In the genomic region with DNA sequence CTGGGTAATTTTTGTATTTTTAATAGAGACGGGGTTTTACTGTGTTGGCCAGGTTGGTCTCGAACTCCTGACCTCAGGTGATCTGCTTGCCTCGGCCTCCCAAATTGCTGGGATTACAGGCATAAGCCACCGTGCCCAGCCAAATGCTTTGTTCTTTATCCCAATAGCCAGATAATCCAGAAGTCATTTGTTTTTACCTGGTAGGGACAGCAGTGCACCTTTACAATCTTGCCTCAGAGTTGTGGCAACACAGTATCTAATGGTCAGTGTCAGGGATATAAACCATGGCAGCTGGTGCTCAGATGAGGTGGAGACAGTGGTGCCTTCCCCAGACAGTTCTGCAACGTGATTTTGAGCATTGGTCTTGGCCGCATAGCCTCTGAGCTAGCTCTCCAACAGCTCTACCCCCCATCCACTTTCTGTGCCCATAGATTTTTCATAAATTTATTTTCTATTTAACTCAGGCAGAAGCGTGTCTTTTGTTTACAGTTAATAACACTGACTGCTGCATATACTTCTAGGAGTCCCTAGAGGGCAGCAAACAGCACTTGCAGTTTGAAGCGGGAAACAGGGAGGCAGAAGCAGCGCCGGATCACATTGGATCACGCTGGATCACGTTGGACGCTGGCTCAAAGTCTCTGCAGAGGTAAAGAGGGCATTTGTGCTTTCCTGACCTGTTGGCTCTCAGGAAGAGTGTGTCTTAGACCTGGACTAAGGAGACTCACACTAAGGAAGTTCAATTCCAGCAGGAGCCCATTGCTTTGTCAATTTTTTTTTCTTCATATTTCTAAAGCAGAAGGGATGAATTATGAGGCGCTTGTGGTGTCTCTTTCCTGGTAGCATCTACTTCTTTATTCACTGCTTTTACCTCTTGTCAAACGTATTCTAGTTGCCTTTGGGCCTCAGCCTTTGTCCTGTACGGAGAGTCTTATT, we compare ENCODE assay signal across 9 cellular contexts. TPM values are rescaled to one million over a fixed set of nuclear protein-coding genes. Genes with fewer than 3 reads are reported as not detected.
A peak's percentile ranks its signal among the peaks of the same experiment; 100 is the strongest.
DNase-seq lines count a peak whose midpoint lies in the region; ATAC-seq and TF ChIP-seq lines count a peak whose summit lies in the region.
"Had no signal": no experiment of that assay in that cellular context is flagged by ENCODE, and none has a peak within 500 bp of the region (broad histone marks: within the 10 kb centered on the region; RNA-seq: fewer than 3 reads in every experiment).

No MANE protein-coding gene starts in this region.

- H3K9me3 ChIP-seq in BLaER1 (no peaks in the 10 kb centered on the region), HCT116 (ENCODE audit: control insufficient read depth in 1 of 2, insufficient read depth in 1 of 2, low read depth in 1 of 2, low read length in 2 of 2) (no peaks in the 10 kb centered on the region), right lobe of liver (no peaks in the 10 kb centered on the region)

- H3K4me3 ChIP-seq in BLaER1 (no peak overlapping the region), HCT116 (replicated peaks in 1 of 2; ENCODE audit: low read depth in 1 of 2, low read length in 2 of 2) (no peak overlapping the region), dorsolateral prefrontal cortex (peak overlapping the region in 17 of 59 donors; percentile 13 to 48 (median 28)), right lobe of liver (no peak overlapping the region)

- BruUV-seq in HCT116 (replicated peaks; lab: Mats Ljungman, UMichigan): no TSS peak

- H3K27me3 Mint-ChIP-seq in WTC11 (ENCODE audit: low read depth): peaks cover 7% of the 10 kb centered on the region
- H3K27me3 Mint-ChIP-seq: stimulated activated naive CD8-positive, alpha-beta T cell treated with anti-CD3 and anti-CD28 coated beads, Interleukin-15, Interleukin-2, amounts not matched to agents 100 ng/mL and 50 ng/mL, for 24 hours had no signal

- peak; percentile 84 for DNase-seq in HCT116 (ENCODE audit: low read depth, low spot score)
- peak; percentile 81 for DNase-seq in NCI-H460 (ENCODE audit: extremely low read depth, low read depth)
- DNase-seq in WTC11 (ENCODE audit: low spot score): peak; percentile 68
- peak in 7 of 10 donors; percentile 64 to 73 (median 66) for DNase-seq in dorsolateral prefrontal cortex
- peak; percentile 62 to 81 (median 80) for DNase-seq in right lobe of liver
- DNase-seq in stimulated activated CD4-positive, alpha-beta T cell treated with anti-CD3 and anti-CD28 coated beads, TNF-alpha, amount 100 ng/mL, for 48 hours (ENCODE audit: low read depth in 3 of 3): peak in 2 of 3 donors; percentile 29 to 42

- H3K9me2 ChIP-seq in HCT116 (ENCODE audit: insufficient read depth): no peaks in the 10 kb centered on the region

- H3K9ac ChIP-seq in BLaER1 (no peak overlapping the region), HCT116 (ENCODE audit: low read length) (no peak overlapping the region; the same call in 1 of the 2 replicates)

- no peaks in the 10 kb centered on the region for H3K36me3 Mint-ChIP-seq in WTC11

- H3K4me2 ChIP-seq in BLaER1: peak overlapping the region; percentile 49
- H3K4me2 ChIP-seq in HCT116 (ENCODE audit: low read length): peak overlapping the region; percentile 34

- WGBS in right lobe of liver (ENCODE audit: insufficient coverage, low coverage, low lambda C conversion rate, missing lambda C conversion rate): 23% methylated on average over 16 of the region's 16 CpGs

- H2AFZ ChIP-seq in HCT116 (ENCODE audit: low read depth, low read length, poor library complexity, severe bottlenecking): peak overlapping the region; percentile 98

- CTCF ChIA-PET in HCT116 (lab: Charles Lee) (interaction anchor here (0.7 to 3.3 kb wide), 9 partner anchors 10 to 338 kb away, joined by 3 to 59 read pairs (median 5); a partner anchor contains a TSS), WTC11 (lab: Charles Lee) (interaction anchor here (0.6 to 5.6 kb wide), 22 partner anchors 9 to 338 kb away, joined by 3 to 86 read pairs (median 8); a partner anchor contains a TSS)

- H3K36me3 ChIP-seq in BLaER1: no peaks in the 10 kb centered on the region
- H3K36me3 ChIP-seq in HCT116 (ENCODE audit: control insufficient read depth in 1 of 2, insufficient read depth in 2 of 2, low read length in 2 of 2): no peaks in the 10 kb centered on the region
- H3K36me3 ChIP-seq in right lobe of liver: no peaks in the 10 kb centered on the region

- RAD21 ChIA-PET in HCT116 (lab: Charles Lee; ENCODE audit: low non-redundant PET in 1 of 2, low total read pairs in 2 of 2, uncharacterized antibody in 2 of 2, unreplicated experiment in 2 of 2): no interaction called here

- peak; percentile 59 for TF ChIP-seq RAD21 in HCT116 (IDR thresholded peaks at IDR 0.05; ENCODE audit: low read depth)

- no peak overlapping the region for H3K27ac ChIP-seq in BLaER1
- H3K27ac ChIP-seq in HCT116 (ENCODE audit: low read depth, low read length): no peak overlapping the region
- H3K27ac ChIP-seq in dorsolateral prefrontal cortex: peak overlapping the region in 27 of 59 donors; percentile 3 to 69 (median 50)
- H3K27ac ChIP-seq in right lobe of liver: peak overlapping the region in 1 of 3 donors; percentile 12

- H3K4me3 Mint-ChIP-seq in WTC11: no peak overlapping the region
- H3K4me3 Mint-ChIP-seq: stimulated activated naive CD8-positive, alpha-beta T cell treated with anti-CD3 and anti-CD28 coated beads, Interleukin-15, Interleukin-2, amounts not matched to agents 100 ng/mL and 50 ng/mL, for 24 hours had no signal

- peak overlapping the region; percentile 54; the same call in 1 of the 2 replicates for H3K27ac Mint-ChIP-seq in WTC11
- H3K27ac Mint-ChIP-seq: stimulated activated naive CD8-positive, alpha-beta T cell treated with anti-CD3 and anti-CD28 coated beads, Interleukin-15, Interleukin-2, amounts not matched to agents 100 ng/mL and 50 ng/mL, for 24 hours had no signal

- ATAC-seq in HCT116: peak; percentile 84
- peak; percentile 76 for ATAC-seq in WTC11
- ATAC-seq in right lobe of liver: peak; percentile 95 to 97 (median 97)
- no peak for ATAC-seq in GM21360 (IDR thresholded peaks at IDR 0.05; ENCODE audit: unreplicated experiment)

- H3K27me3 ChIP-seq in BLaER1: no peaks in the 10 kb centered on the region
- no peaks in the 10 kb centered on the region for H3K27me3 ChIP-seq in HCT116 (ENCODE audit: insufficient read depth, low read length)
- no peaks in the 10 kb centered on the region for H3K27me3 ChIP-seq in dorsolateral prefrontal cortex
- H3K27me3 ChIP-seq in right lobe of liver: no peaks in the 10 kb centered on the region

- POLR2A ChIA-PET in HCT116 (lab: Charles Lee): interaction anchor here (1.1 kb wide), 1 partner anchor 60 kb away, joined by 4 read pairs; no protein-coding TSS in a partner anchor
- POLR2A ChIA-PET in WTC11 (lab: Charles Lee): no interaction called here

- TF ChIP-seq CTCF in HCT116 (IDR thresholded peaks at IDR 0.05 in 2 of 3, conservative IDR thresholded peaks at IDR 0.05 in 1 of 3; ENCODE audit: borderline replicate concordance in 1 of 3, insufficient read depth in 1 of 3, low read depth in 2 of 3, low read length in 2 of 3) (peak; percentile 82 to 90 (median 86)), WTC11 (IDR thresholded peaks at IDR 0.05) (peak; percentile 55), dorsolateral prefrontal cortex (IDR thresholded peaks at IDR 0.05 in 54 of 56, conservative IDR thresholded peaks at IDR 0.05 in 2 of 56; ENCODE audit: low read depth in 1 of 56, partially characterized antibody in 56 of 56) (peak; percentile 37 to 89 (median 79)), right lobe of liver (IDR thresholded peaks at IDR 0.05) (peak; percentile 75 to 87 (median 80))

- intact Hi-C loops in HCT116 (cut with micrococcal nuclease) (loop anchor here (1.0 kb wide), 2 partner anchors 61 to 324 kb away; no protein-coding TSS in a partner anchor), dorsolateral prefrontal cortex (cut with DNase I) (loop anchor here (1.0 to 5.0 kb wide), 3 partner anchors 59 to 67 kb away; no protein-coding TSS in a partner anchor), right lobe of liver (cut with DNase I) (loop anchor here in 1 of 2 donors (5.0 kb wide), 1 partner anchor 62 kb away; no protein-coding TSS in a partner anchor)

- H3K9me3 Mint-ChIP-seq in WTC11: no peaks in the 10 kb centered on the region
- H3K9me3 Mint-ChIP-seq: stimulated activated naive CD8-positive, alpha-beta T cell treated with anti-CD3 and anti-CD28 coated beads, Interleukin-15, Interleukin-2, amounts not matched to agents 100 ng/mL and 50 ng/mL, for 24 hours had no signal

- TF ChIP-seq POLR2A in HCT116 (IDR thresholded peaks at IDR 0.05; ENCODE audit: borderline replicate concordance, extremely low read depth, insufficient read depth, insufficient read length) (no peak), right lobe of liver (IDR thresholded peaks at IDR 0.05) (no peak)

- H3K4me1 ChIP-seq in BLaER1: peaks cover 41% of the 10 kb centered on the region
- peaks cover 3 to 16% of the 10 kb centered on the region in 2 experiments; a peak in 3 of 4 replicates for H3K4me1 ChIP-seq in HCT116 (ENCODE audit: control insufficient read depth in 1 of 2, insufficient read depth in 2 of 2, low read length in 2 of 2)
- H3K4me1 ChIP-seq in right lobe of liver: peaks cover 0 to 8% (median 0%) of the 10 kb centered on the region in 4 donors

- H3K4me1 Mint-ChIP-seq in WTC11: peaks cover 34% of the 10 kb centered on the region

- H3K79me2 ChIP-seq in HCT116 (ENCODE audit: insufficient read depth, low read length): no peaks in the 10 kb centered on the region

- H4K20me1 ChIP-seq in BLaER1: no peaks in the 10 kb centered on the region
- no peaks in the 10 kb centered on the region for H4K20me1 ChIP-seq in HCT116 (ENCODE audit: insufficient read depth)

RNA-seq across cellular contexts. Expression of a gene that starts 5.1 kb away (rescaled TPM):
- total RNA-seq in HCT116 (2021; ENCODE audit: unreplicated experiment): 0.10 TPM
- 0.03 TPM in 1 of 2 replicates, not detected in the other for polyA plus RNA-seq in HCT116 (2012)
- not detected in 2 replicates for total RNA-seq in NCI-H460 (2014; rRNA removed; shearing (Covaris generic))
- polyA plus RNA-seq in NCI-H460 (2014; cell fraction: nucleus; rRNA removed): not detected in 2 replicates
- 0.07 to 0.37 TPM (median 0.18 TPM) in 3 replicates for total RNA-seq in WTC11 (2021)
- total RNA-seq in dorsolateral prefrontal cortex: under 1 TPM in 1 of 120 experiments, not detected in 119; 0.29 TPM
- total RNA-seq in right lobe of liver: under 1 TPM; 0.09 to 0.92 (median 0.27) TPM

RNA-seq across cellular contexts. Expression of a gene that starts 10.3 kb away (rescaled TPM):
- total RNA-seq in HCT116 (2021; ENCODE audit: unreplicated experiment) (130 TPM), WTC11 (2021) (108 to 163 TPM (median 118 TPM) in 3 replicates), dorsolateral prefrontal cortex (100 to 1,000 TPM in 2 of 120 experiments, 10 to 100 TPM in 118; 49.9 to 110 (median 68.5) TPM), right lobe of liver (10 to 100 TPM; 16.3 to 32.0 (median 23.7) TPM)
- polyA plus RNA-seq in HCT116 (2012): 64.6 and 68.0 TPM in 2 replicates
- 71.3 and 75.6 TPM in 2 replicates for total RNA-seq in NCI-H460 (2014; rRNA removed; shearing (Covaris generic))
- polyA plus RNA-seq in NCI-H460 (2014; cell fraction: nucleus; rRNA removed): 214 and 242 TPM in 2 replicates

RNA-seq across cellular contexts. Expression of a gene that starts 18.9 kb away (rescaled TPM):
- total RNA-seq in HCT116 (2021; ENCODE audit: unreplicated experiment) (2.3 TPM), WTC11 (2021) (2.7 to 3.8 TPM (median 3.8 TPM) in 3 replicates), dorsolateral prefrontal cortex (1 to 10 TPM in 38 of 120 experiments, under 1 TPM in 51, not detected in 31; 0.19 to 4.3 (median 0.85) TPM), right lobe of liver (under 1 TPM in 3 of 6 experiments, not detected in 3; 0.12 to 0.25 (median 0.14) TPM)
- polyA plus RNA-seq in HCT116 (2012): 1.2 and 1.7 TPM in 2 replicates
- total RNA-seq in NCI-H460 (2014; rRNA removed; shearing (Covaris generic)): 0.12 and 0.17 TPM in 2 replicates
- polyA plus RNA-seq in NCI-H460 (2014; cell fraction: nucleus; rRNA removed): 0.05 TPM in 1 of 2 replicates, not detected in the other
